ENCODE assay signal across 28 cellular contexts in the genomic region with DNA sequence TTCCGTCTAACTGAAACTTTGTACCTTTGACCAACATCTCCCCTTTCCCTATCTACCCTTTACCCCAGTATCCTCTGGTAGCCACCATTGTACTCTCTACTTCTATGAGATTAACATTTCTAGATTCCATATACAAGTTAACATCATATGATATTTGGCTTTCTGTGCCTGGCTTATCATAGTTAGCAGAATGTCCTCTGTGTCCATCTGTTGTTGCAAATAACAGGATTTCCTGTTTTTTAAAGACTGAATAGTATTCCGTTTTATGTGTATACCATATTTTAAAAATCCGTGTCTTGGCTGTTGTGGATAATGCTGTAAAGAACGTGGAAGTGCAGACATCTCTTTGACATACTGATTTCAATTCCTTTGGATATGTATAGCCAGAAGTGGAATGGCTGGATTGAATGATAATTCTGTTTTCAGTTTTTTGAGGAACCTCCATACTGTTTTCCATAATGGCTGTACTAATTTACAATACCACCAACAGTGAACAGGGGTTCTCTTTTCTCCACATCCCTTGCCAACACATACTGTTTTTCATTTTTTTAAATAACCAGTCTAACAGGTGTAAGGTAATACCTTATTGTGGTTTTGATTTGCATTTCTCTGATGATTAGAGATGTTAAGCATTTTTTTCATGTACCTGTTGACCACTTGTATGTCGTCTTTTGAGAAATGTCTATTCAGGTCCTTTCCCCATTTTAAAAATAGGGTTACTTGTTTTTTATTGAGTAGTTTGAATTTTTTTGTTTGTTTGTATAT. TPM values are rescaled to one million over a fixed set of nuclear protein-coding genes. Genes with fewer than 3 reads are reported as not detected.
DNase-seq lines count a peak whose midpoint lies in the region; ATAC-seq, FAIRE-seq and TF ChIP-seq lines count a peak whose summit lies in the region.
"Had no signal": no experiment of that assay in that cellular context is flagged by ENCODE, and none has a peak within 500 bp of the region (broad histone marks: within the 10 kb centered on the region; RNA-seq: fewer than 3 reads in every experiment).

No MANE protein-coding gene starts in this region.

- intact Hi-C loops in PC-3 (cut with micrococcal nuclease) (no loop called here), endothelial cell of umbilical vein (cut with micrococcal nuclease) (no loop called here)

- no peaks in the 10 kb centered on the region for H3K9me1 ChIP-seq in endothelial cell of umbilical vein (replicated peaks; ENCODE audit: control insufficient read depth, extremely low read depth, insufficient read depth, low read length)

- dilution Hi-C loops in endothelial cell of umbilical vein (cut with MboI; ENCODE audit: extremely low pct_ligation_motif_present, low sequenced_read_pairs) = no loop called here

- no peaks in the 10 kb centered on the region for H3K9me3 ChIP-seq in PC-3 (ENCODE audit: low read length)
- no peaks in the 10 kb centered on the region for H3K9me3 ChIP-seq in endothelial cell of umbilical vein (replicated peaks; ENCODE audit: control insufficient read depth, insufficient read depth, low read length)

- no peak overlapping the region for H3K27ac ChIP-seq in PC-3 (ENCODE audit: low read length)
- no peak overlapping the region for H3K27ac ChIP-seq in endothelial cell of umbilical vein (ENCODE audit: insufficient read depth, low read depth, low read length)
- H3K27ac ChIP-seq: BLaER1 treated with 17β-estradiol and CSF1 and Interleukin-3, amounts not matched to agents 10 nM and 100 nM; KMS-11; RWPE1 had no signal

- H3K36me3 ChIP-seq in PC-3 (ENCODE audit: low read depth, low read length) = peaks cover 32% of the 10 kb centered on the region
- H3K36me3 ChIP-seq in endothelial cell of umbilical vein (ENCODE audit: control insufficient read depth in 2 of 2, extremely low read depth in 1 of 2, insufficient read depth in 2 of 2, low read length in 2 of 2) = peaks cover 0 to 5% of the 10 kb centered on the region in 2 experiments

- no peak overlapping the region for H3K4me2 ChIP-seq in PC-3 (ENCODE audit: low read length)
- no peak overlapping the region for H3K4me2 ChIP-seq in endothelial cell of umbilical vein (ENCODE audit: insufficient read depth, low read length)
- H3K4me2 ChIP-seq: BLaER1 treated with 17β-estradiol and CSF1 and Interleukin-3, amounts not matched to agents 10 nM and 100 nM; KMS-11 had no signal

- H2AFZ ChIP-seq in PC-3 (ENCODE audit: low read length) = no peak overlapping the region
- no peak overlapping the region for H2AFZ ChIP-seq in endothelial cell of umbilical vein (ENCODE audit: low read depth, low read length)

- H3K79me2 ChIP-seq in PC-3 (ENCODE audit: low read length) = peaks cover 39% of the 10 kb centered on the region
- H3K79me2 ChIP-seq in endothelial cell of umbilical vein (ENCODE audit: control insufficient read depth, insufficient read depth, low read length) = peaks cover 13% of the 10 kb centered on the region

- H3K9ac ChIP-seq in PC-3 (ENCODE audit: low read length) = no peak overlapping the region
- no peak overlapping the region for H3K9ac ChIP-seq in endothelial cell of umbilical vein (replicated peaks; ENCODE audit: extremely low read depth, insufficient read depth, low read length)
- H3K9ac ChIP-seq: BLaER1 treated with 17β-estradiol and CSF1 and Interleukin-3, amounts not matched to agents 10 nM and 100 nM; KMS-11 had no signal

- H3K4me1 ChIP-seq in PC-3 (ENCODE audit: insufficient read depth, low read length) (peaks cover 10% of the 10 kb centered on the region), endothelial cell of umbilical vein (ENCODE audit: control insufficient read depth, extremely low read depth, insufficient read depth, low read length) (peaks cover 3% of the 10 kb centered on the region)
- H3K4me1 ChIP-seq: BLaER1 treated with 17β-estradiol and CSF1 and Interleukin-3, amounts not matched to agents 10 nM and 100 nM had no signal

- H3K27me3 ChIP-seq in PC-3 (ENCODE audit: low read length) (no peaks in the 10 kb centered on the region), endothelial cell of umbilical vein (ENCODE audit: control insufficient read depth in 2 of 2, insufficient read depth in 2 of 2, low read length in 2 of 2) (no peaks in the 10 kb centered on the region)
- H3K27me3 ChIP-seq: BLaER1 treated with 17β-estradiol and CSF1 and Interleukin-3, amounts not matched to agents 10 nM and 100 nM had no signal

- H3K9me2 ChIP-seq in PC-3 (replicated peaks; ENCODE audit: low read length) = no peaks in the 10 kb centered on the region

- DNase-seq in H54 (ENCODE audit: insufficient read length, low spot score) (no peak), NCI-H1048 (lab: John Stamatoyannopoulos, UW) (peak; percentile 73), PC-3 (peak; percentile 25), endothelial cell of umbilical vein (ENCODE audit: low read depth, low spot score) (peak; percentile 53), NCI-H2081 (lab: John Stamatoyannopoulos, UW) (no peak), HuH-7.5 (ENCODE audit: low spot score) (no peak)
- DNase-seq: CD4-positive, alpha-beta T cell; DMS79; EL; GDM1; H7; IMR-90; NCI-H1092; NCI-H1417 treated with DMSO at 0.1 percent for 48 hours; NCI-H1694 treated with DMSO at 0.1 percent for 48 hours; NCI-H2081 treated with DMSO at 0.1 percent for 48 hours; NCI-H446 treated with DMSO at 0.1 percent for 48 hours; NCI-H69; SHP77 treated with DMSO at 0.1 percent for 48 hours had no signal

- TF ChIP-seq CTCF in PC-3 (conservative IDR thresholded peaks at IDR 0.05; ENCODE audit: low read depth, low read length) = no peak
- TF ChIP-seq CTCF in endothelial cell of umbilical vein (IDR thresholded peaks at IDR 0.05; ENCODE audit: extremely low read depth in 1 of 2, insufficient read depth in 1 of 2, low read depth in 1 of 2, low read length in 2 of 2) = no peak

- no peak for TF ChIP-seq POLR2A in H54 (IDR thresholded peaks at IDR 0.05; ENCODE audit: low read depth, low read length)
- TF ChIP-seq POLR2A in endothelial cell of umbilical vein (IDR thresholded peaks at IDR 0.05; ENCODE audit: low read depth, low read length) = no peak

- no peak overlapping the region for H3K4me3 ChIP-seq in PC-3 (ENCODE audit: low read length)
- no peak overlapping the region for H3K4me3 ChIP-seq in endothelial cell of umbilical vein (replicated peaks in 1 of 3; ENCODE audit: insufficient read depth in 1 of 3, low read depth in 1 of 3, low read length in 3 of 3)

- FAIRE-seq in H54 (lab: Jason Lieb, UNC) (peak; percentile 50), endothelial cell of umbilical vein (lab: Jason Lieb, UNC) (no peak)
- FAIRE-seq: A204.1, D721Med, GM12891, GM19239 had no signal

- POLR2A ChIA-PET in PC-3 (lab: Charles Lee; ENCODE audit: unreplicated experiment) = no interaction called here
- POLR2A ChIA-PET in endothelial cell of umbilical vein (lab: Charles Lee) = no interaction called here

- ATAC-seq in PC-3 (no peak), GM19397 (IDR thresholded peaks at IDR 0.05; ENCODE audit: unreplicated experiment) (no peak)
- ATAC-seq: Panc1 had no signal

- CTCF ChIA-PET in PC-3 (lab: Charles Lee) (no interaction called here), endothelial cell of umbilical vein (lab: Charles Lee) (interaction anchor here (1.2 to 1.6 kb wide), 2 partner anchors 12 to 28 kb away, joined by 3 read pairs; no protein-coding TSS in a partner anchor)

- BruUV-seq in PC-3 (replicated peaks; lab: Mats Ljungman, UMichigan) (no TSS peak), endothelial cell of umbilical vein (replicated peaks; lab: Mats Ljungman, UMichigan) (no TSS peak)

- peaks cover 5% of the 10 kb centered on the region for H3F3A ChIP-seq in PC-3 (ENCODE audit: low read length, unreplicated experiment)

- no peaks in the 10 kb centered on the region for H4K20me1 ChIP-seq in PC-3 (ENCODE audit: low read length)
- H4K20me1 ChIP-seq in endothelial cell of umbilical vein (replicated peaks; ENCODE audit: control insufficient read depth, extremely low read depth, insufficient read depth, low read length) = peaks cover 3% of the 10 kb centered on the region

TF ChIP-seq in endothelial cell of umbilical vein, 7 proteins besides CTCF, POLR2A, EP300 and RAD21:
- TF ChIP-seq EZH2 (IDR thresholded peaks at IDR 0.05; ENCODE audit: borderline replicate concordance, low read depth, low read length, severe bottlenecking) = no peak
- no peak for TF ChIP-seq POLR2AphosphoS5 (IDR thresholded peaks at IDR 0.05; ENCODE audit: insufficient read depth, low read depth, low read length)
- TF ChIP-seq MAX (IDR thresholded peaks at IDR 0.05; ENCODE audit: insufficient read depth, insufficient read length) = no peak
- no peak for TF ChIP-seq FOS (IDR thresholded peaks at IDR 0.05; ENCODE audit: borderline replicate concordance, insufficient read depth, low read length)
- TF ChIP-seq GATA2 (IDR thresholded peaks at IDR 0.05; ENCODE audit: insufficient read depth, insufficient read length, low read depth, low read length) = no peak
- no peak for TF ChIP-seq JUN (IDR thresholded peaks at IDR 0.05; ENCODE audit: borderline replicate concordance, insufficient read depth, insufficient read length, low read depth)
- TF ChIP-seq MYC (IDR thresholded peaks at IDR 0.05; ENCODE audit: low read depth, low read length) = no peak
TF ChIP-seq in endothelial cell of umbilical vein: peak in this region for 0.

RNA-seq across cellular contexts. Expression of gene CDC5L, which starts 53.8 kb away (rescaled TPM):
- 19.7 and 23.0 TPM in 2 replicates for total RNA-seq in PC-3 (2014; rRNA removed)
- 23.5 and 24.6 TPM in 2 replicates for total RNA-seq in endothelial cell of umbilical vein
- polyA plus RNA-seq in endothelial cell of umbilical vein = 6.0 and 6.9 TPM in 2 replicates
- polyA plus RNA-seq in endothelial cell of umbilical vein (2011; cell fraction: cytosol; rRNA removed) = 10.4 and 10.6 TPM in 2 replicates
- polyA plus RNA-seq in endothelial cell of umbilical vein (2011; cell fraction: nucleus; rRNA removed) = 10.4 and 15.6 TPM in 2 replicates
- 12.1 and 16.9 TPM in 2 replicates for polyA plus RNA-seq in endothelial cell of umbilical vein (2012)
- polyA minus RNA-seq in endothelial cell of umbilical vein = 11.3 and 11.7 TPM in 2 replicates
- polyA minus RNA-seq in endothelial cell of umbilical vein (2011; cell fraction: cytosol; rRNA and poly(A)+ RNA removed) = 18.5 TPM
- 11.6 and 15.8 TPM in 2 replicates for polyA minus RNA-seq in endothelial cell of umbilical vein (2011; cell fraction: nucleus; rRNA and poly(A)+ RNA removed)

Comparison
In these comparisons a context has a peak if more than half of its experiments do, and no peak if none do; other contexts are left out.
1. DNase-seq: peak in NCI-H1048 (single experiment), PC-3 (single experiment) and endothelial cell of umbilical vein (single experiment); none in H54 (single experiment), NCI-H2081 (0 of 2) and HuH-7.5 (single experiment).